31 cellular contexts compared by ENCODE assay signal in genomic region chr4:138957302-138957701, GRCh38.
"Had no signal": no experiment of that assay in that cellular context is flagged by ENCODE, and none has a peak within 500 bp of the region (broad histone marks: within the 10 kb centered on the region; RNA-seq: fewer than 3 reads in every experiment).

No MANE protein-coding gene starts in this region.

- H3K4me1 Mint-ChIP-seq: activated naive CD8-positive, alpha-beta T cell treated with anti-CD3 and anti-CD28 coated beads, Interleukin-2, amount 50 U/mL, for 24 hours had no signal

- ATAC-seq: activated CD4-positive, alpha-beta T cell treated with anti-CD3 and anti-CD28 coated beads for 36 hours; activated CD8-positive, alpha-beta memory T cell treated with anti-CD3 and anti-CD28 coated beads, Interleukin-2, amount 10 ng/mL, durations not matched to agents 7 days and 5 days; activated CD8-positive, alpha-beta T cell treated with anti-CD3 and anti-CD28 coated beads, Interleukin-2, amount 10 ng/mL, durations not matched to agents 7 days and 5 days; activated naive CD8-positive, alpha-beta T cell treated with anti-CD3 and anti-CD28 coated beads, Interleukin-2, amount 50 U/mL, for 24 hours; body of pancreas; esophagus mucosa had no signal

- H3K27me3 ChIP-seq: adrenal gland, body of pancreas, colonic mucosa, dorsolateral prefrontal cortex had no signal

- H3K36me3 ChIP-seq: adrenal gland, colonic mucosa had no signal

- H3K4me3 Mint-ChIP-seq: activated CD4-positive, alpha-beta memory T cell treated with anti-CD3 and anti-CD28 coated beads for 36 hours; activated CD4-positive, alpha-beta T cell treated with anti-CD3 and anti-CD28 coated beads for 36 hours; activated CD4-positive, alpha-beta T cell treated with anti-CD3 and anti-CD28 coated beads, Interleukin-2, amount 10 ng/mL, durations not matched to agents 24 days and 14 days; activated CD8-positive, alpha-beta memory T cell treated with anti-CD3 and anti-CD28 coated beads, Interleukin-2, amount 10 ng/mL, durations not matched to agents 7 days and 5 days; activated CD8-positive, alpha-beta T cell treated with anti-CD3 and anti-CD28 coated beads, Interleukin-2, amount 10 ng/mL, durations not matched to agents 7 days and 5 days; activated naive CD4-positive, alpha-beta T cell treated with anti-CD3 and anti-CD28 coated beads for 36 hours; activated naive CD4-positive, alpha-beta T cell treated with anti-CD3 and anti-CD28 coated beads, Interleukin-2, amount 50 U/mL, for 24 hours; activated naive CD8-positive, alpha-beta T cell treated with anti-CD3 and anti-CD28 coated beads for 36 hours; activated naive CD8-positive, alpha-beta T cell treated with anti-CD3 and anti-CD28 coated beads, Interleukin-2, amount 50 U/mL, for 24 hours; activated T-helper 1 cell treated with anti-CD3 and anti-CD28 coated beads, Interleukin-12 subunit alpha, Interleukin-12 subunit beta, Interleukin-2, Interleukin-4 antibody, amounts not matched to agents 30 ng/mL and 10 ng/mL and 1 ng/mL, durations not matched to agents 14 hours and 24 hours and 36 hours; endodermal cell had no signal

- DNase-seq: activated CD4-positive, alpha-beta memory T cell treated with anti-CD3 and anti-CD28 coated beads for 36 hours; activated CD4-positive, alpha-beta T cell treated with anti-CD3 and anti-CD28 coated beads for 36 hours; activated CD4-positive, alpha-beta T cell treated with anti-CD3 and anti-CD28 coated beads, Interleukin-2, amount 10 ng/mL, durations not matched to agents 24 days and 14 days; activated CD4-positive, CD25-positive, alpha-beta regulatory T cell; activated CD4-positive, CD25-positive, alpha-beta regulatory T cell treated with anti-CD3 and anti-CD28 coated beads, Interleukin-2, amount 50 U/mL, for 72 hours; activated CD8-positive, alpha-beta memory T cell treated with anti-CD3 and anti-CD28 coated beads, Interleukin-2, amount 10 ng/mL, durations not matched to agents 7 days and 5 days; activated CD8-positive, alpha-beta memory T cell treated with anti-CD3 and anti-CD28 coated beads, Interleukin-2, amount 50 U/mL, for 4 hours; activated CD8-positive, alpha-beta T cell treated with anti-CD3 and anti-CD28 coated beads, Interleukin-2, amount 10 ng/mL, durations not matched to agents 7 days and 5 days; activated effector memory CD4-positive, alpha-beta T cell treated with anti-CD3 and anti-CD28 coated beads, Interleukin-2, amount 50 U/mL, for 16 hours; activated naive CD4-positive, alpha-beta T cell treated with anti-CD3 and anti-CD28 coated beads for 36 hours; activated naive CD8-positive, alpha-beta T cell treated with anti-CD3 and anti-CD28 coated beads for 36 hours; activated naive CD8-positive, alpha-beta T cell treated with anti-CD3 and anti-CD28 coated beads, Interleukin-2, amount 50 U/mL, for 24 hours; activated T-cell treated with anti-CD3 and anti-CD28 coated beads, Interleukin-2, amount 50 U/mL, for 1 hour; activated T-cell treated with anti-CD3 and anti-CD28 coated beads, Interleukin-2, amount 50 U/mL, for 48 hours; adrenal gland; amygdala; aorta; body of pancreas; caudate nucleus; colonic mucosa; dorsolateral prefrontal cortex; effector memory CD4-positive, alpha-beta T cell; endodermal cell; foreskin fibroblast; head of caudate nucleus; T-helper 2 cell had no signal

- H3K4me3 ChIP-seq: adrenal gland, body of pancreas, colonic mucosa, dorsolateral prefrontal cortex had no signal

- H3K9me3 Mint-ChIP-seq: activated CD4-positive, alpha-beta memory T cell treated with anti-CD3 and anti-CD28 coated beads for 36 hours; activated CD4-positive, alpha-beta T cell treated with anti-CD3 and anti-CD28 coated beads, Interleukin-2, amount 10 ng/mL, durations not matched to agents 24 days and 14 days; activated naive CD4-positive, alpha-beta T cell treated with anti-CD3 and anti-CD28 coated beads for 36 hours; activated naive CD4-positive, alpha-beta T cell treated with anti-CD3 and anti-CD28 coated beads, Interleukin-2, amount 50 U/mL, for 24 hours; activated naive CD8-positive, alpha-beta T cell treated with anti-CD3 and anti-CD28 coated beads for 36 hours; activated naive CD8-positive, alpha-beta T cell treated with anti-CD3 and anti-CD28 coated beads, Interleukin-2, amount 50 U/mL, for 24 hours; activated T-helper 1 cell treated with anti-CD3 and anti-CD28 coated beads, Interleukin-12 subunit alpha, Interleukin-12 subunit beta, Interleukin-2, Interleukin-4 antibody, amounts not matched to agents 30 ng/mL and 10 ng/mL and 1 ng/mL, durations not matched to agents 14 hours and 24 hours and 36 hours; activated T-helper 2 cell treated with anti-CD3 and anti-CD28 coated beads, Interferon-gamma antibody, Interleukin-2, Interleukin-4, amounts not matched to agents 10 μg/mL and 5 μg/mL and 100 μg/mL, durations not matched to agents 14 hours and 24 hours and 36 hours; endodermal cell had no signal

- FAIRE-seq: frontal cortex had no signal

- H3K4me1 ChIP-seq: body of pancreas, colonic mucosa had no signal

- H3K9me3 ChIP-seq: adrenal gland, body of pancreas, colonic mucosa had no signal

- H3K36me3 Mint-ChIP-seq: activated CD4-positive, alpha-beta memory T cell treated with anti-CD3 and anti-CD28 coated beads for 36 hours; activated CD8-positive, alpha-beta memory T cell treated with anti-CD3 and anti-CD28 coated beads, Interleukin-2, amount 10 ng/mL, durations not matched to agents 7 days and 5 days; activated naive CD4-positive, alpha-beta T cell treated with anti-CD3 and anti-CD28 coated beads, Interleukin-2, amount 50 U/mL, for 24 hours; activated naive CD8-positive, alpha-beta T cell treated with anti-CD3 and anti-CD28 coated beads for 36 hours had no signal

- H3K27ac ChIP-seq: adrenal gland, body of pancreas, colonic mucosa, dorsolateral prefrontal cortex had no signal

- H3K27ac Mint-ChIP-seq: activated CD4-positive, alpha-beta memory T cell treated with anti-CD3 and anti-CD28 coated beads for 36 hours; activated CD4-positive, alpha-beta T cell treated with anti-CD3 and anti-CD28 coated beads for 36 hours; activated CD4-positive, alpha-beta T cell treated with anti-CD3 and anti-CD28 coated beads, Interleukin-2, amount 10 ng/mL, durations not matched to agents 24 days and 14 days; activated CD8-positive, alpha-beta memory T cell treated with anti-CD3 and anti-CD28 coated beads, Interleukin-2, amount 10 ng/mL, durations not matched to agents 7 days and 5 days; activated CD8-positive, alpha-beta T cell treated with anti-CD3 and anti-CD28 coated beads, Interleukin-2, amount 10 ng/mL, durations not matched to agents 7 days and 5 days; activated naive CD4-positive, alpha-beta T cell treated with anti-CD3 and anti-CD28 coated beads for 36 hours; activated naive CD4-positive, alpha-beta T cell treated with anti-CD3 and anti-CD28 coated beads, Interleukin-2, amount 50 U/mL, for 24 hours; activated naive CD8-positive, alpha-beta T cell treated with anti-CD3 and anti-CD28 coated beads for 36 hours; activated naive CD8-positive, alpha-beta T cell treated with anti-CD3 and anti-CD28 coated beads, Interleukin-2, amount 50 U/mL, for 24 hours; activated T-helper 1 cell treated with anti-CD3 and anti-CD28 coated beads, Interleukin-12 subunit alpha, Interleukin-12 subunit beta, Interleukin-2, Interleukin-4 antibody, amounts not matched to agents 30 ng/mL and 10 ng/mL and 1 ng/mL, durations not matched to agents 14 hours and 24 hours and 36 hours; activated T-helper 2 cell treated with anti-CD3 and anti-CD28 coated beads, Interferon-gamma antibody, Interleukin-2, Interleukin-4, amounts not matched to agents 10 μg/mL and 5 μg/mL and 100 μg/mL, durations not matched to agents 14 hours and 24 hours and 36 hours; endodermal cell had no signal
